ENCODE assay signal across 8 cellular contexts in genomic region chr11:115256326-115257197, GRCh38.
DNase-seq lines count a peak whose midpoint lies in the region; ATAC-seq, FAIRE-seq and TF ChIP-seq lines count a peak whose summit lies in the region.

No MANE protein-coding gene starts in this region.

- H3K4me3 ChIP-seq in A673 (ENCODE audit: low read depth, low read length, poor library complexity, severe bottlenecking): no peak overlapping the region
- no peak overlapping the region for H3K4me3 ChIP-seq in adrenal gland

- DNase-seq in A673 (ENCODE audit: low spot score): peak; percentile 2
- DNase-seq in GM19239 (ENCODE audit: insufficient read length, low spot score): peak; percentile 32
- peak; percentile 64 for DNase-seq in SHP77 treated with DMSO at 0.1 percent for 48 hours (lab: John Stamatoyannopoulos, UW)
- no peak for DNase-seq in GM03348 (ENCODE audit: low spot score)
- DNase-seq in NOMO-1 (lab: John Stamatoyannopoulos, UW; ENCODE audit: unreplicated experiment in 2 of 2): no peak
- DNase-seq in activated effector memory CD4-positive, alpha-beta T cell treated with Interleukin-2 at 50 U/mL for 16 hours: no peak
- no peak for DNase-seq in adrenal gland

- intact Hi-C loops in A673 (cut with micrococcal nuclease; ENCODE audit: unreplicated experiment) (no loop called here), adrenal gland (cut with DNase I) (no loop called here)

- WGBS in adrenal gland, 4 donors: 54 to 76% (median 63%) methylated on average over 7 of the region's 7 CpGs

- TF ChIP-seq POLR2A in adrenal gland (IDR thresholded peaks at IDR 0.05): no peak

- H3K27me3 ChIP-seq in A673 (replicated peaks; ENCODE audit: insufficient read depth, low read depth, low read length, poor library complexity) (no peaks in the 10 kb centered on the region), adrenal gland (no peaks in the 10 kb centered on the region)

- H3K27ac ChIP-seq in A673 (ENCODE audit: low read depth, low read length, poor library complexity, severe bottlenecking) (no peak overlapping the region), adrenal gland (no peak overlapping the region)

- no TSS peak for BruUV-seq in A673 (replicated peaks; lab: Mats Ljungman, UMichigan)

- H3K4me1 ChIP-seq in A673 (ENCODE audit: insufficient read depth, low read length, poor library complexity, severe bottlenecking) (peaks cover 2% of the 10 kb centered on the region), adrenal gland (replicated peaks in 1 of 2) (no peaks in the 10 kb centered on the region)

- TF ChIP-seq CTCF in A673 (conservative IDR thresholded peaks at IDR 0.05; ENCODE audit: low read depth, low read length) (no peak), adrenal gland (IDR thresholded peaks at IDR 0.05) (no peak)

- CTCF ChIA-PET in A673 (lab: Charles Lee): no interaction called here

- ATAC-seq in HG03139 (IDR thresholded peaks at IDR 0.05; ENCODE audit: unreplicated experiment): peak; percentile 93

- no peaks in the 10 kb centered on the region for H3K9me3 ChIP-seq in A673 (ENCODE audit: low read depth, low read length, poor library complexity, severe bottlenecking)
- no peaks in the 10 kb centered on the region for H3K9me3 ChIP-seq in adrenal gland (replicated peaks in 1 of 3)

- H3K36me3 ChIP-seq in A673 (ENCODE audit: insufficient read depth, low read length, poor library complexity, severe bottlenecking) (no peaks in the 10 kb centered on the region), adrenal gland (replicated peaks in 1 of 2) (no peaks in the 10 kb centered on the region)

- POLR2A ChIA-PET in A673 (lab: Charles Lee; ENCODE audit: low non-redundant PET): no interaction called here

- FAIRE-seq in GM19239 (lab: Jason Lieb, UNC): peak; percentile 88

Comparison
In these comparisons a context has a peak if more than half of its experiments do, and no peak if none do; other contexts are left out.
1. DNase-seq: peak in A673 (single experiment), GM19239 (single experiment) and SHP77 treated with DMSO at 0.1 percent for 48 hours (single experiment); none in GM03348 (single experiment), NOMO-1 (0 of 2), activated effector memory CD4-positive, alpha-beta T cell treated with Interleukin-2 at 50 U/mL for 16 hours (single experiment) and adrenal gland (0 of 7).